ENCODE assay signal across 15 cellular contexts in genomic region chr2:173791502-173791901, GRCh38.
DNase-seq lines count a peak whose midpoint lies in the region; ATAC-seq and TF ChIP-seq lines count a peak whose summit lies in the region.
"Had no signal": no experiment of that assay in that cellular context is flagged by ENCODE, and none has a peak within 500 bp of the region (broad histone marks: within the 10 kb centered on the region; RNA-seq: fewer than 3 reads in every experiment).

No MANE protein-coding gene starts in this region.

- CTCF ChIA-PET in A673 (lab: Charles Lee), result no interaction called here

- H3K4me2 ChIP-seq in neural progenitor cell, result peak overlapping the region; percentile 39

- no peak overlapping the region for H3K4me3 ChIP-seq in A673 (ENCODE audit: low read depth, low read length, poor library complexity, severe bottlenecking)
- H3K4me3 ChIP-seq in neural progenitor cell, result no peak overlapping the region
- H3K4me3 ChIP-seq: HAP-1 had no signal

- H3K79me2 ChIP-seq in neural progenitor cell (ENCODE audit: low read depth), result no peaks in the 10 kb centered on the region

- POLR2A ChIA-PET in A673 (lab: Charles Lee; ENCODE audit: low non-redundant PET), result no interaction called here

- no peaks in the 10 kb centered on the region for H3K9me3 Mint-ChIP-seq in neural progenitor cell
- H3K9me3 Mint-ChIP-seq in activated naive CD4-positive, alpha-beta T cell treated with anti-CD3 and anti-CD28 coated beads, Interleukin-2, amount 50 U/mL, for 72 hours, result no peaks in the 10 kb centered on the region
- H3K9me3 Mint-ChIP-seq: CD4-positive, alpha-beta memory T cell had no signal

- H3K36me3 Mint-ChIP-seq in neural progenitor cell, result no peaks in the 10 kb centered on the region
- no peaks in the 10 kb centered on the region for H3K36me3 Mint-ChIP-seq in activated naive CD4-positive, alpha-beta T cell treated with anti-CD3 and anti-CD28 coated beads, Interleukin-2, amount 50 U/mL, for 72 hours
- H3K36me3 Mint-ChIP-seq: CD4-positive, alpha-beta memory T cell had no signal

- no peak overlapping the region for H3K27ac Mint-ChIP-seq in neural progenitor cell
- H3K27ac Mint-ChIP-seq in activated naive CD4-positive, alpha-beta T cell treated with anti-CD3 and anti-CD28 coated beads, Interleukin-2, amount 50 U/mL, for 72 hours, result no peak overlapping the region
- H3K27ac Mint-ChIP-seq: CD4-positive, alpha-beta memory T cell had no signal

- H3K36me3 ChIP-seq in A673 (ENCODE audit: insufficient read depth, low read length, poor library complexity, severe bottlenecking) (no peaks in the 10 kb centered on the region), neural progenitor cell (no peaks in the 10 kb centered on the region)
- H3K36me3 ChIP-seq: HAP-1 had no signal

- no peak overlapping the region for H3K9ac ChIP-seq in neural progenitor cell

- peaks cover 8% of the 10 kb centered on the region for H3F3A ChIP-seq in neural progenitor cell (ENCODE audit: low read depth)

- H4K20me1 ChIP-seq in neural progenitor cell (ENCODE audit: low read depth), result no peaks in the 10 kb centered on the region

- H3K9me3 ChIP-seq in A673 (ENCODE audit: low read depth, low read length, poor library complexity, severe bottlenecking) (no peaks in the 10 kb centered on the region), neural progenitor cell (ENCODE audit: low read depth) (no peaks in the 10 kb centered on the region)
- H3K9me3 ChIP-seq: HAP-1 had no signal

- TF ChIP-seq CTCF in A673 (conservative IDR thresholded peaks at IDR 0.05; ENCODE audit: low read depth, low read length) (no peak), neural progenitor cell (IDR thresholded peaks at IDR 0.05) (no peak)

- DNase-seq in A673 (ENCODE audit: low spot score), result peak; percentile 88
- peak; percentile 55 for DNase-seq in ELF-1 (ENCODE audit: low read depth, low spot score)
- peak; percentile 59 for DNase-seq in islet precursor cell
- peak; percentile 37 for DNase-seq in neural progenitor cell (ENCODE audit: low spot score)
- DNase-seq in activated naive CD4-positive, alpha-beta T cell treated with anti-CD3 and anti-CD28 coated beads, Interleukin-2, amount 50 U/mL, for 72 hours (ENCODE audit: low spot score in 2 of 2), result no peak
- no peak for DNase-seq in Ammon's horn (ENCODE audit: low spot score)
- DNase-seq in NCI-H345 (lab: John Stamatoyannopoulos, UW), result no peak
- DNase-seq: C1 segment of cervical spinal cord; CD4-positive, alpha-beta memory T cell; DMS79 treated with DMSO at 0.1 percent for 48 hours; EL; GDM1; IMR-90; KBM-7 had no signal

- H3K27me3 ChIP-seq in A673 (replicated peaks; ENCODE audit: insufficient read depth, low read depth, low read length, poor library complexity) (peaks cover 5% of the 10 kb centered on the region), neural progenitor cell (no peaks in the 10 kb centered on the region)

- H3K27ac ChIP-seq in A673 (ENCODE audit: low read depth, low read length, poor library complexity, severe bottlenecking) (no peak overlapping the region), neural progenitor cell (no peak overlapping the region)

- H3K4me3 Mint-ChIP-seq in neural progenitor cell, result no peak overlapping the region

- intact Hi-C loops in A673 (cut with micrococcal nuclease; ENCODE audit: unreplicated experiment), result no loop called here

- no TSS peak for BruUV-seq in A673 (replicated peaks; lab: Mats Ljungman, UMichigan)

- peaks cover 28% of the 10 kb centered on the region for H3K4me1 Mint-ChIP-seq in neural progenitor cell
- H3K4me1 Mint-ChIP-seq: CD4-positive, alpha-beta memory T cell had no signal

- H2AFZ ChIP-seq in neural progenitor cell (replicated peaks), result no peak overlapping the region

- H3K27me3 Mint-ChIP-seq in neural progenitor cell (ENCODE audit: insufficient read depth, low read depth), result peaks cover 3% of the 10 kb centered on the region

- H3K4me1 ChIP-seq in A673 (ENCODE audit: insufficient read depth, low read length, poor library complexity, severe bottlenecking), result peaks cover 12% of the 10 kb centered on the region
- peaks cover 31% of the 10 kb centered on the region for H3K4me1 ChIP-seq in neural progenitor cell

- no peak for ATAC-seq in activated naive CD4-positive, alpha-beta T cell treated with anti-CD3 and anti-CD28 coated beads, Interleukin-2, amount 50 U/mL, for 72 hours

Comparison
In these comparisons a context has a peak if more than half of its experiments do, and no peak if none do; other contexts are left out.
1. DNase-seq: peak in A673 (single experiment), ELF-1 (single experiment), islet precursor cell (single experiment) and neural progenitor cell (single experiment); none in activated naive CD4-positive, alpha-beta T cell treated with anti-CD3 and anti-CD28 coated beads, Interleukin-2, amount 50 U/mL, for 72 hours (0 of 2), Ammon's horn (single experiment) and NCI-H345 (single experiment).